In the genomic region with DNA sequence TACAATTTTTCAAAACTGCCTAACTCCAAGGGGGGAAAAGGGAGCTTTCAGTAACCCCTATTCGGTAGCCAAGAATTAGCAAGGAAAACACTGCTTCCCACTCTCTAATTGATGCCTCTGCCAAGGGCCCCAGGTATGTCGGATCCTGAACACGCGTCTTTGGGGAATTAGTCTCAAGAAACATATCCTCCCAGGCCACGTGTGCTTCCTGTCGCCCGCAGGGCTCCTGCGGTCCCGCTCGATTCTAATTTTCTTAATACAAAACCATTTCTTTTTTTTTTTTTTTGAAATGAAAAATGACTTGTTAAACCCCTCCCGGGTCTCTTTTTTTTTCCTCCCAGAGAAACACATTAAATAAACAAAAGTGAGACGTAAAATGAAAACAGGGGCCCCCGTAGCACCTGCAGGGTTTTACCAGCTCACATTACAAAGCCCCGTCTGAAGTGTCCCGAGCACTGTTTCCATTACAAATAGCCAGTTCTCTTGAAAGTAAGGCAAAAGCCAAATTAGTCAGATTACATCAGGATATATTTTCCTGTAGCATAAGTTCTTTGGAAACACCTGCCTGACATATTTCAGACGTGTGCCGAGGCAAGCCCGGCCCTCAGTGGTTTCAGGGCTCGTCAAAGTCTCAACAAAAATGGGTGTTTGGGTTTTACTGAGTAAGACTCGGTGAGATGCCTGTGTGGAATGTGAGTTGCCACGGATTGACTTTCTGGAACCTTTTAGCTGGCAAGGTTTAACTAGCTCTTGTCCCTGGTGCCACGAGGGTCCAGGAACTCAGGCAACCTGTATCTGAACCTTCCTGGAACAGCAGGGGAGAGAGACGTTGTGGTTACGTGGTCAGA, we compare ENCODE assay signal across 11 cellular contexts. TPM values are rescaled to one million over a fixed set of nuclear protein-coding genes. Genes with fewer than 3 reads are reported as not detected.
DNase-seq lines count a peak whose midpoint lies in the region; ATAC-seq, FAIRE-seq and TF ChIP-seq lines count a peak whose summit lies in the region.
"Had no signal": no experiment of that assay in that cellular context is flagged by ENCODE, and none has a peak within 500 bp of the region (broad histone marks: within the 10 kb centered on the region; RNA-seq: fewer than 3 reads in every experiment).

No MANE protein-coding gene starts in this region.

- no peak overlapping the region for H3K9ac ChIP-seq in keratinocyte (ENCODE audit: control insufficient read depth, extremely low read depth, insufficient read depth, low read length)
- H3K9ac ChIP-seq: KMS-11 had no signal

- no peak overlapping the region for H2AFZ ChIP-seq in keratinocyte (ENCODE audit: control insufficient read depth, low read length)

- peaks cover 3 to 21% (median 15%) of the 10 kb centered on the region in 3 donors for H3K27me3 Mint-ChIP-seq in immature natural killer cell (ENCODE audit: low read depth in 3 of 3)

- CTCF ChIA-PET in HEK293T (lab: Yijun Ruan, JAX) = interaction anchor here (0.6 to 1.3 kb wide), 2 partner anchors 15 to 27 kb away, joined by 3 read pairs; no protein-coding TSS in a partner anchor

- H3K27ac ChIP-seq in keratinocyte (ENCODE audit: control insufficient read depth, insufficient read depth, low read length) = no peak overlapping the region
- H3K27ac ChIP-seq in upper lobe of right lung = no peak overlapping the region
- H3K27ac ChIP-seq: KMS-11 had no signal

- no peaks in the 10 kb centered on the region for H3K9me1 ChIP-seq in keratinocyte (ENCODE audit: control insufficient read depth, extremely low read depth, insufficient read depth, low read length)

- dilution Hi-C loops in keratinocyte (cut with MboI; ENCODE audit: extremely low pct_ligation_motif_present, low sequenced_read_pairs) = no loop called here

- H3K9me3 ChIP-seq in keratinocyte (ENCODE audit: control insufficient read depth, low read depth, low read length) = no peaks in the 10 kb centered on the region
- no peaks in the 10 kb centered on the region for H3K9me3 ChIP-seq in upper lobe of right lung

- ATAC-seq in HG03520 (IDR thresholded peaks at IDR 0.05; ENCODE audit: unreplicated experiment) (no peak), upper lobe of right lung (no peak)

- peak overlapping the region in 1 of 3 experiments; percentile 17 for H3K4me3 ChIP-seq in keratinocyte (ENCODE audit: control insufficient read depth in 2 of 3, extremely low read depth in 1 of 3, insufficient read depth in 2 of 3, low read depth in 1 of 3, low read length in 3 of 3)
- no peak overlapping the region for H3K4me3 ChIP-seq in upper lobe of right lung

- TF ChIP-seq CTCF in keratinocyte (optimal IDR thresholded peaks at IDR 0.05 in 1 of 3, IDR thresholded peaks at IDR 0.05 in 1 of 3, conservative IDR thresholded peaks at IDR 0.05 in 1 of 3; ENCODE audit: extremely low read depth in 1 of 3, insufficient read depth in 2 of 3, low read length in 3 of 3) = no peak
- no peak for TF ChIP-seq CTCF in upper lobe of right lung (IDR thresholded peaks at IDR 0.05)

- H3K4me2 ChIP-seq in keratinocyte (ENCODE audit: control insufficient read depth, extremely low read depth, insufficient read depth, low read depth, low read length) = peak overlapping the region; percentile 50
- H3K4me2 ChIP-seq: KMS-11 had no signal

- H3K27ac Mint-ChIP-seq in immature natural killer cell = no peak overlapping the region

- H3K9me3 Mint-ChIP-seq in immature natural killer cell = no peaks in the 10 kb centered on the region

- no peaks in the 10 kb centered on the region for H3K79me2 ChIP-seq in keratinocyte (ENCODE audit: control insufficient read depth, insufficient read depth, low read length)

- H3K36me3 ChIP-seq in keratinocyte (ENCODE audit: control insufficient read depth in 2 of 2, extremely low read depth in 1 of 2, insufficient read depth in 2 of 2, low read length in 2 of 2) (no peaks in the 10 kb centered on the region), upper lobe of right lung (no peaks in the 10 kb centered on the region)

- peaks cover 0 to 4% of the 10 kb centered on the region in 2 donors for H3K4me1 Mint-ChIP-seq in immature natural killer cell

- peak; percentile 57 for FAIRE-seq in keratinocyte (lab: Jason Lieb, UNC)

- H3K27me3 ChIP-seq in keratinocyte (ENCODE audit: control insufficient read depth, extremely low read depth, insufficient read depth, low read length) = peaks cover 34% of the 10 kb centered on the region
- H3K27me3 ChIP-seq in upper lobe of right lung = peaks cover 14% of the 10 kb centered on the region

- DNase-seq in DMS53 treated with DMSO at 0.1 percent for 48 hours (lab: John Stamatoyannopoulos, UW; ENCODE audit: unreplicated experiment) (peak; percentile 82), HEK293T (ENCODE audit: extremely low spot score) (peak; percentile 32), SW480 (ENCODE audit: low spot score) (peak; percentile 11), keratinocyte (ENCODE audit: low read depth, low spot score) (no peak), upper lobe of right lung (no peak), immature natural killer cell (no peak), cerebellar nuclear complex (lab: John Stamatoyannopoulos, UW) (no peak)
- DNase-seq: stimulated activated CD4-positive, alpha-beta T cell treated with anti-CD3 and anti-CD28 coated beads, Interleukin-12 subunit alpha, Interleukin-12 subunit beta, amount 100 ng/mL, for 4 hours; T1000 had no signal

- intact Hi-C loops in upper lobe of right lung (cut with DNase I) = no loop called here

- POLR2A ChIA-PET in HEK293T (lab: Yijun Ruan, JAX) = no interaction called here

- H3K4me1 ChIP-seq in keratinocyte (ENCODE audit: control insufficient read depth, extremely low read depth, insufficient read depth, low read length) (peaks cover 6% of the 10 kb centered on the region), upper lobe of right lung (no peaks in the 10 kb centered on the region)

- H3K4me3 Mint-ChIP-seq in immature natural killer cell = no peak overlapping the region

- no peaks in the 10 kb centered on the region for H4K20me1 ChIP-seq in keratinocyte (ENCODE audit: control insufficient read depth, extremely low read depth, insufficient read depth, low read length)

- no peaks in the 10 kb centered on the region for H3K36me3 Mint-ChIP-seq in immature natural killer cell

TF ChIP-seq in HEK293T, 16 proteins besides CTCF, POLR2A, EP300 and RAD21:
- TF ChIP-seq L3MBTL2 (conservative IDR thresholded peaks at IDR 0.05) = peak; percentile 80
- no peak for TF ChIP-seq HDGF (IDR thresholded peaks at IDR 0.05; ENCODE audit: borderline replicate concordance)
- TF ChIP-seq FOXM1 (IDR thresholded peaks at IDR 0.05; ENCODE audit: borderline replicate concordance) = no peak
- no peak for TF ChIP-seq FOXK2 (IDR thresholded peaks at IDR 0.05)
- TF ChIP-seq BHLHE40 (IDR thresholded peaks at IDR 0.05; ENCODE audit: borderline replicate concordance) = no peak

RNA-seq across cellular contexts. Expression of a gene that starts 21.6 kb away (rescaled TPM):
- polyA plus RNA-seq in keratinocyte (not detected in 3 replicates), immature natural killer cell (not detected)
- polyA plus RNA-seq in keratinocyte (2011; ENCODE audit: low read depth) = not detected
- polyA plus RNA-seq in keratinocyte (2011; cell fraction: cytosol; rRNA removed) = not detected in 2 replicates
- polyA plus RNA-seq in keratinocyte (2011; cell fraction: nucleus; rRNA removed) = not detected in 2 replicates
- not detected in 2 replicates for polyA plus RNA-seq in keratinocyte (2012; ENCODE audit: low replicate concordance)
- polyA minus RNA-seq in keratinocyte = not detected in 3 replicates
- not detected for polyA minus RNA-seq in keratinocyte (2011; cell fraction: cytosol; rRNA and poly(A)+ RNA removed)
- polyA minus RNA-seq in keratinocyte (2011; cell fraction: nucleus; rRNA and poly(A)+ RNA removed) = not detected in 2 replicates
- total RNA-seq in upper lobe of right lung = not detected

Comparison
In these comparisons a context has a peak if more than half of its experiments do, and no peak if none do; other contexts are left out.
1. DNase-seq: peak in DMS53 treated with DMSO at 0.1 percent for 48 hours (single experiment), HEK293T (single experiment) and SW480 (single experiment); none in keratinocyte (single experiment), upper lobe of right lung (single experiment), immature natural killer cell (0 of 3) and cerebellar nuclear complex (0 of 2).